1 cellular context compared by ENCODE assay signal in genomic region chr2:130332271-130333073, GRCh38.
TF ChIP-seq lines count a peak whose summit lies in the region.

No MANE protein-coding gene starts in this region.

TF ChIP-seq in GM23338, 12 proteins besides CTCF, POLR2A, EP300 and RAD21 (continued from another document):
- TF ChIP-seq ZNF462 (CRISPR knock-in tag; IDR thresholded peaks at IDR 0.05) (no peak), EZH2 (IDR thresholded peaks at IDR 0.05; ENCODE audit: low read depth, unreplicated experiment) (no peak), ZNF331 (CRISPR knock-in tag; IDR thresholded peaks at IDR 0.05; ENCODE audit: low read depth) (no peak), POLR2AphosphoS5 (IDR thresholded peaks at IDR 0.05; ENCODE audit: low read depth) (no peak), STAT1 (IDR thresholded peaks at IDR 0.05; ENCODE audit: unreplicated experiment) (no peak), EZH2phosphoT487 (IDR thresholded peaks at IDR 0.05; ENCODE audit: unreplicated experiment) (no peak), ZNF114 (CRISPR knock-in tag; IDR thresholded peaks at IDR 0.05) (no peak), REST (IDR thresholded peaks at IDR 0.05; ENCODE audit: unreplicated experiment) (no peak)
